28 cellular contexts compared by ENCODE assay signal in the genomic region with DNA sequence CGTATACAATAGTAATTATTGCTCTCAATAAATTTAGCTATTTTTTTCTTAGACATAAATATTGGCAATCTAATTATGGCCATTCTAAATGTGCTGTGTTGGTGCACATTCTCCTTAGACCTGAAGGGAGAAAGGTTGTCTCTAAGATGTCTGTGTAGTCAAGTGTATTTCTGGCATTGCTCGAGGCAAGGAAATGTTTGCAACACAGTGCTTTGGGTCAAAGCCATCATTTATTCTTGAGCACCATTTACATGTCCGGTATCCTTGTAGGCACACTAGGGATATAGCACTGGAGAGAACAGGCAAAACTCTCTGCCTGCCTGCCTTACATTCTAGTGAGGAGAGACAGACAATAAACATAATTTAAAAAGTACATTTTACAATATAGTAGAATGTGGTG.
"Had no signal": no experiment of that assay in that cellular context is flagged by ENCODE, and none has a peak within 500 bp of the region (broad histone marks: within the 10 kb centered on the region; RNA-seq: fewer than 3 reads in every experiment).

No MANE protein-coding gene starts in this region.

- H3K36me3 Mint-ChIP-seq: activated CD4-positive, alpha-beta memory T cell treated with anti-CD3 and anti-CD28 coated beads for 36 hours; activated naive CD4-positive, alpha-beta T cell treated with anti-CD3 and anti-CD28 coated beads, Interleukin-2, amount 50 U/mL, for 72 hours; T-cell had no signal

- H3K9me3 ChIP-seq: breast epithelium, MG63, Peyer's patch had no signal

- H3K27ac ChIP-seq: breast epithelium, Peyer's patch, SK-N-MC, VCaP had no signal

- H3K27me3 ChIP-seq: breast epithelium, MG63, Peyer's patch had no signal

- H3K4me3 ChIP-seq: breast epithelium, MG63, Peyer's patch, SK-N-MC had no signal

- ATAC-seq: activated naive CD4-positive, alpha-beta T cell treated with anti-CD3 and anti-CD28 coated beads, Interleukin-2, amount 50 U/mL, for 72 hours; activated T-cell treated with anti-CD3 and anti-CD28 coated beads, Interleukin-2, amount 50 U/mL, for 4 hours; T-cell had no signal

- H3K4me1 ChIP-seq: breast epithelium had no signal

- H3K4me3 Mint-ChIP-seq: activated CD4-positive, alpha-beta memory T cell treated with anti-CD3 and anti-CD28 coated beads for 36 hours; activated CD4-positive, alpha-beta T cell treated with anti-CD3 and anti-CD28 coated beads, Interleukin-2, amount 10 ng/mL, durations not matched to agents 7 days and 5 days; activated T-cell treated with anti-CD3 and anti-CD28 coated beads, Interleukin-2, amount 50 U/mL, for 4 hours; T-cell had no signal

- H3K27ac Mint-ChIP-seq: activated CD4-positive, alpha-beta memory T cell treated with anti-CD3 and anti-CD28 coated beads for 36 hours; activated CD4-positive, alpha-beta T cell treated with anti-CD3 and anti-CD28 coated beads, Interleukin-2, amount 10 ng/mL, durations not matched to agents 7 days and 5 days; activated naive CD4-positive, alpha-beta T cell treated with anti-CD3 and anti-CD28 coated beads, Interleukin-2, amount 50 U/mL, for 72 hours; T-cell had no signal

- H3K36me3 ChIP-seq: breast epithelium, Peyer's patch had no signal

- H3K9me3 Mint-ChIP-seq: activated CD4-positive, alpha-beta memory T cell treated with anti-CD3 and anti-CD28 coated beads for 36 hours; activated CD4-positive, alpha-beta T cell treated with anti-CD3 and anti-CD28 coated beads, Interleukin-2, amount 10 ng/mL, durations not matched to agents 7 days and 5 days; activated naive CD4-positive, alpha-beta T cell treated with anti-CD3 and anti-CD28 coated beads, Interleukin-2, amount 50 U/mL, for 72 hours; activated T-cell treated with anti-CD3 and anti-CD28 coated beads, Interleukin-2, amount 50 U/mL, for 4 hours; T-cell had no signal

- DNase-seq: activated CD4-positive, alpha-beta memory T cell treated with anti-CD3 and anti-CD28 coated beads for 36 hours; activated CD4-positive, alpha-beta T cell treated with anti-CD3 and anti-CD28 coated beads, Interleukin-2, amount 10 ng/mL, durations not matched to agents 7 days and 5 days; activated CD4-positive, CD25-positive, alpha-beta regulatory T cell; activated CD8-positive, alpha-beta memory T cell treated with anti-CD3 and anti-CD28 coated beads for 24 hours; activated effector memory CD4-positive, alpha-beta T cell treated with anti-CD3 and anti-CD28 coated beads, Interleukin-2, amount 50 U/mL, for 16 hours; activated naive CD4-positive, alpha-beta T cell treated with Interleukin-2 at 50 U/mL for 16 hours; activated T-cell treated with anti-CD3 and anti-CD28 coated beads, Interleukin-2, amount 50 U/mL, for 4 hours; caudate nucleus; KBM-7; MG63; MV-4-11; NCI-H1092 treated with DMSO at 0.1 percent for 48 hours; NCI-H1417 treated with DMSO at 0.1 percent for 48 hours; NCI-H1694; NCI-H2029; NCI-H2107; NCI-H345; NCI-H510A; NCI-H69; Peyer's patch; SIG-M5; T-cell; T-helper 2 cell; T1000 had no signal
